9 cellular contexts compared by ENCODE assay signal in genomic region chr6:155142902-155143609, GRCh38.
DNase-seq lines count a peak whose midpoint lies in the region; ATAC-seq, FAIRE-seq and TF ChIP-seq lines count a peak whose summit lies in the region.
"Had no signal": no experiment of that assay in that cellular context is flagged by ENCODE, and none has a peak within 500 bp of the region (broad histone marks: within the 10 kb centered on the region; RNA-seq: fewer than 3 reads in every experiment).

No MANE protein-coding gene starts in this region.

- peaks cover 19% of the 10 kb centered on the region for H3K4me1 ChIP-seq in psoas muscle

- peak overlapping the region; percentile 34 for H3K4me3 ChIP-seq in GM12865 (ENCODE audit: low read depth, low read length)
- H3K4me3 ChIP-seq in psoas muscle, result peak overlapping the region; percentile 33

- TF ChIP-seq CTCF in GM12865 (IDR thresholded peaks at IDR 0.05; ENCODE audit: insufficient read depth, low read depth, low read length, missing control alignments) (no peak), psoas muscle (IDR thresholded peaks at IDR 0.05) (no peak)

- WGBS in psoas muscle, 3 donors, result 18 to 45% (median 36%) methylated on average over 6 of the region's 6 CpGs

- peak overlapping the region; percentile 69 for H3K27ac ChIP-seq in KOPT-K1 (ENCODE audit: low read depth, low read length, poor library complexity, severe bottlenecking)
- H3K27ac ChIP-seq in psoas muscle, result no peak overlapping the region

- H3K27me3 ChIP-seq in psoas muscle (ENCODE audit: insufficient read depth in 3 of 3, low read length in 2 of 3), result no peaks in the 10 kb centered on the region

- H3K9me3 ChIP-seq in KOPT-K1 (ENCODE audit: insufficient read depth, low read length, poor library complexity, severe bottlenecking), result no peaks in the 10 kb centered on the region
- no peaks in the 10 kb centered on the region for H3K9me3 ChIP-seq in psoas muscle

- intact Hi-C loops in psoas muscle (cut with DNase I), result no loop called here

- peak in 2 of 4 donors; percentile 30 to 36 for ATAC-seq in psoas muscle

- H3K36me3 ChIP-seq in KOPT-K1 (ENCODE audit: insufficient read depth, low read length), result no peaks in the 10 kb centered on the region
- peaks cover 0 to 3% of the 10 kb centered on the region in 2 donors for H3K36me3 ChIP-seq in psoas muscle (ENCODE audit: insufficient read depth in 1 of 2, low read depth in 1 of 2)

- no peak for FAIRE-seq in RCC 7860 (lab: Jason Lieb, UNC)

- DNase-seq in GM12865 (ENCODE audit: low read depth) (peak; percentile 23), dermis blood vessel endothelial cell (peak; percentile 66), psoas muscle (no peak), RCC 7860 (ENCODE audit: low spot score) (no peak), NCI-H748 (lab: John Stamatoyannopoulos, UW; ENCODE audit: unreplicated experiment) (no peak)
- DNase-seq in effector CD8-positive, alpha-beta T cell (lab: John Stamatoyannopoulos, UW), result no peak
- no peak for DNase-seq in activated CD4-positive, alpha-beta T cell treated with anti-CD3 and anti-CD28 coated beads, Interleukin-2, amount 50 U/mL, for 1 hour
- DNase-seq: NCI-H2029 had no signal

Comparison
In these comparisons a context has a peak if more than half of its experiments do, and no peak if none do; other contexts are left out.
1. DNase-seq: peak in GM12865 (single experiment) and dermis blood vessel endothelial cell (single experiment); none in psoas muscle (0 of 2), effector CD8-positive, alpha-beta T cell (single experiment), RCC 7860 (single experiment), NCI-H748 (single experiment) and activated CD4-positive, alpha-beta T cell treated with anti-CD3 and anti-CD28 coated beads, Interleukin-2, amount 50 U/mL, for 1 hour (single experiment).